ENCODE assay signal across 2 cellular contexts in genomic region chr16:17078950-17079631, GRCh38.
TF ChIP-seq lines count a peak whose summit lies in the region.

No MANE protein-coding gene starts in this region.

TF ChIP-seq in GM23338, 12 proteins besides CTCF, POLR2A, EP300 and RAD21 (continued from another document):
- no peak for TF ChIP-seq ZNF462 (CRISPR knock-in tag; IDR thresholded peaks at IDR 0.05)
- TF ChIP-seq ZNF331 (CRISPR knock-in tag; IDR thresholded peaks at IDR 0.05; ENCODE audit: low read depth) = no peak
- TF ChIP-seq ETS1 (IDR thresholded peaks at IDR 0.05) = no peak

TF ChIP-seq in H1, 55 proteins besides CTCF, POLR2A, EP300 and RAD21 (continued from another document):
- TF ChIP-seq TBP (IDR thresholded peaks at IDR 0.05; ENCODE audit: low read depth, low read length) (no peak), CBX8 (IDR thresholded peaks at IDR 0.05; ENCODE audit: borderline replicate concordance, low read depth, low read length) (no peak), BACH1 (IDR thresholded peaks at IDR 0.05; ENCODE audit: low read length) (no peak), JUND (IDR thresholded peaks at IDR 0.05; ENCODE audit: low read length) (no peak), SP1 (IDR thresholded peaks at IDR 0.05; ENCODE audit: low read depth, low read length) (no peak), POU5F1 (IDR thresholded peaks at IDR 0.05; ENCODE audit: low read depth, low read length) (no peak), SIN3A (conservative IDR thresholded peaks at IDR 0.05 in 1 of 2, IDR thresholded peaks at IDR 0.05 in 1 of 2; ENCODE audit: low read depth in 1 of 2, low read length in 2 of 2) (no peak), SRF (IDR thresholded peaks at IDR 0.05; ENCODE audit: low read depth, low read length) (no peak)
